Comparison of ENCODE assay signal across 8 cellular contexts in the genomic region with DNA sequence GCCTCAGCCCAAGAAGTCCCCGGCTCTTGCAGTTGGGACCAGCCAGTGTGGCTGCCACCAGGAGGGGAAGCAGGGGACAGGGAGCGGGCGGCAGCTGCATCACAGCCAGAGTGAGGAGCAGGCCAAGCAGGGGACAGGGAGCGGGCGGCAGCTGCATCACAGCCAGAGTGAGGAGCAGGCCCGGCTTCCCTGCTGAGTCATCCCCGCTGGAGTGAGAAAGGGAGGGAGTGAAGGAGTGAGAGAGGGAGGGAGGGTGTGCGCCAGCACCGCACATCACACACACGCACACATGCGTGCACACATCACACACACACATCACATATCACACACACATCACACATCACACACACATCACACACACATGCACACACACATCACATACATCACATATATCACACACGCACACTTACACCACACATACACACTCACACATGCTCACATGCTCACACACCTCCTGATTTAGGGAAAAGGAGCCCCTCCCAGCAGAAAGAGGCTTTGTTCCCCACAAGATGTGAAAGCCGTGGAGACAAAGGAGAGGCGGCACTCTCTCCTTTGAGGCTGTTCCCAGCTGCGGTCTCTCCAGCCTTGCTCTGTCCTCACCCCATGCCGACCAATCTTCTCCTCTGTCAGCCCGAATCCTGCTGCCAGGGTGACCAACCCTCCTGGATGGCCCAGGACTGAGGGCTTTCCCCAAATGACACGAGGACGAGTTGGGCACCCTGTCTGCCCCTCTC. TPM values are rescaled to one million over a fixed set of nuclear protein-coding genes. Genes with fewer than 3 reads are reported as not detected.
DNase-seq lines count a peak whose midpoint lies in the region; ATAC-seq and TF ChIP-seq lines count a peak whose summit lies in the region.

No MANE protein-coding gene starts in this region.

- TF ChIP-seq POLR2A in heart left ventricle (IDR thresholded peaks at IDR 0.05), result no peak

- peak overlapping the region; percentile 43 for H2AFZ ChIP-seq in smooth muscle cell (ENCODE audit: low read depth)

- ATAC-seq in heart left ventricle, result peak; percentile 73 to 96 (median 90)

- POLR2A ChIA-PET in HEK293 (lab: Yijun Ruan, JAX), result no interaction called here

- no peaks in the 10 kb centered on the region for H3F3A ChIP-seq in smooth muscle cell (ENCODE audit: low read depth)

- no peaks in the 10 kb centered on the region for H3K79me2 ChIP-seq in smooth muscle cell (ENCODE audit: low read depth)

- no peaks in the 10 kb centered on the region for H4K20me1 ChIP-seq in smooth muscle cell (ENCODE audit: low read depth)

- in situ Hi-C loops in GM13977 (cut with MboI; ENCODE audit: low pct_unique_long_range_greater_than_20kb, low sequenced_read_pairs, unreplicated experiment), result no loop called here

- CTCF ChIA-PET in HEK293 (lab: Yijun Ruan, JAX), result no interaction called here

- intact Hi-C loops in heart left ventricle (cut with DNase I), result loop anchor here in 6 of 10 donors (5.0 to 10.0 kb wide), 3 partner anchors 156 to 386 kb away; no protein-coding TSS in a partner anchor

- no peaks in the 10 kb centered on the region for H3K36me3 ChIP-seq in HEK293 (ENCODE audit: control insufficient read depth in 2 of 2, insufficient read depth in 1 of 2, low read length in 2 of 2)
- H3K36me3 ChIP-seq in heart left ventricle, result no peaks in the 10 kb centered on the region
- no peaks in the 10 kb centered on the region for H3K36me3 ChIP-seq in smooth muscle cell (ENCODE audit: low read depth)

- H3K4me2 ChIP-seq in smooth muscle cell, result no peak overlapping the region

- H3K9ac ChIP-seq in smooth muscle cell (ENCODE audit: low read depth), result no peak overlapping the region

- H3K27ac ChIP-seq in HEK293 (ENCODE audit: extremely low read depth, low read depth, low read length), result no peak overlapping the region
- H3K27ac ChIP-seq in heart left ventricle, result peak overlapping the region in 4 of 12 donors; percentile 14 to 45 (median 33)
- H3K27ac ChIP-seq in smooth muscle cell (ENCODE audit: low read depth), result no peak overlapping the region

- no peak for TF ChIP-seq CTCF in HEK293 (tag by site-specific recombination; IDR thresholded peaks at IDR 0.05)
- no peak for TF ChIP-seq CTCF in heart left ventricle (IDR thresholded peaks at IDR 0.05)
- TF ChIP-seq CTCF in smooth muscle cell (IDR thresholded peaks at IDR 0.05; ENCODE audit: borderline replicate concordance, insufficient read depth, poor library complexity, severe bottlenecking), result no peak
- TF ChIP-seq CTCF in GM13977 (IDR thresholded peaks at IDR 0.05; ENCODE audit: extremely low read depth, insufficient read depth, missing control alignments), result no peak

- WGBS in heart left ventricle, 4 donors, result 11 to 31% (median 22%) methylated on average over 16 to 19 of the region's 19 CpGs
- 28% methylated on average over 17 of the region's 19 CpGs for WGBS in smooth muscle cell (ENCODE audit: low lambda C conversion rate)

- H3K27me3 ChIP-seq in heart left ventricle, result peaks cover 0 to 13% (median 8%) of the 10 kb centered on the region in 9 donors
- no peaks in the 10 kb centered on the region for H3K27me3 ChIP-seq in smooth muscle cell (ENCODE audit: low read depth)

- no peaks in the 10 kb centered on the region for H3K4me1 ChIP-seq in HEK293 (ENCODE audit: control insufficient read depth, insufficient read depth, low read length)
- peaks cover 0 to 25% (median 0%) of the 10 kb centered on the region in 12 donors for H3K4me1 ChIP-seq in heart left ventricle
- H3K4me1 ChIP-seq in smooth muscle cell (ENCODE audit: low read depth), result peaks cover 12% of the 10 kb centered on the region

- DNase-seq in SHP77 (lab: John Stamatoyannopoulos, UW), result peak; percentile 86 to 93
- DNase-seq in heart left ventricle, result peak in 4 of 5 donors; percentile 35 to 74 (median 70)
- DNase-seq in smooth muscle cell (lab: John Stamatoyannopoulos, UW; ENCODE audit: unreplicated experiment), result peak; percentile 23
- no peak for DNase-seq in cerebellum (ENCODE audit: low spot score)
- no peak for DNase-seq in GM13977 (ENCODE audit: low spot score)
- no peak for DNase-seq in SW 1271 (lab: John Stamatoyannopoulos, UW)
- DNase-seq in HuH-7 (ENCODE audit: low spot score), result no peak

- H3K4me3 ChIP-seq in HEK293 (ENCODE audit: low read depth, low read length) (no peak overlapping the region), heart left ventricle (no peak overlapping the region), smooth muscle cell (no peak overlapping the region)

- H3K9me3 ChIP-seq in HEK293 (ENCODE audit: control insufficient read depth, insufficient read depth, low read depth, low read length) (no peaks in the 10 kb centered on the region), heart left ventricle (no peaks in the 10 kb centered on the region), smooth muscle cell (replicated peaks; ENCODE audit: low read depth) (no peaks in the 10 kb centered on the region)

TF ChIP-seq in HEK293, 187 proteins besides CTCF, POLR2A, EP300 and RAD21 (continues in another document):
- TF ChIP-seq, protein P1, sequence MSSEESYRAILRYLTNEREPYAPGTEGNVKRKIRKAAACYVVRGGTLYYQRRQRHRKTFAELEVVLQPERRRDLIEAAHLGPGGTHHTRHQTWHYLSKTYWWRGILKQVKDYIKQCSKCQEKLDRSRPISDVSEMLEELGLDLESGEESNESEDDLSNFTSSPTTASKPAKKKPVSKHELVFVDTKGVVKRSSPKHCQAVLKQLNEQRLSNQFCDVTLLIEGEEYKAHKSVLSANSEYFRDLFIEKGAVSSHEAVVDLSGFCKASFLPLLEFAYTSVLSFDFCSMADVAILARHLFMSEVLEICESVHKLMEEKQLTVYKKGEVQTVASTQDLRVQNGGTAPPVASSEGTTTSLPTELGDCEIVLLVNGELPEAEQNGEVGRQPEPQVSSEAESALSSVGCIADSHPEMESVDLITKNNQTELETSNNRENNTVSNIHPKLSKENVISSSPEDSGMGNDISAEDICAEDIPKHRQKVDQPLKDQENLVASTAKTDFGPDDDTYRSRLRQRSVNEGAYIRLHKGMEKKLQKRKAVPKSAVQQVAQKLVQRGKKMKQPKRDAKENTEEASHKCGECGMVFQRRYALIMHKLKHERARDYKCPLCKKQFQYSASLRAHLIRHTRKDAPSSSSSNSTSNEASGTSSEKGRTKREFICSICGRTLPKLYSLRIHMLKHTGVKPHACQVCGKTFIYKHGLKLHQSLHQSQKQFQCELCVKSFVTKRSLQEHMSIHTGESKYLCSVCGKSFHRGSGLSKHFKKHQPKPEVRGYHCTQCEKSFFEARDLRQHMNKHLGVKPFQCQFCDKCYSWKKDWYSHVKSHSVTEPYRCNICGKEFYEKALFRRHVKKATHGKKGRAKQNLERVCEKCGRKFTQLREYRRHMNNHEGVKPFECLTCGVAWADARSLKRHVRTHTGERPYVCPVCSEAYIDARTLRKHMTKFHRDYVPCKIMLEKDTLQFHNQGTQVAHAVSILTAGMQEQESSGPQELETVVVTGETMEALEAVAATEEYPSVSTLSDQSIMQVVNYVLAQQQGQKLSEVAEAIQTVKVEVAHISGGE (tag by site-specific recombination; conservative IDR thresholded peaks at IDR 0.05; ENCODE audit: low read depth), result no peak
- no peak for TF ChIP-seq ZNF555 (tag by site-specific recombination; conservative IDR thresholded peaks at IDR 0.05)
- TF ChIP-seq PRDM1 (tag by site-specific recombination; IDR thresholded peaks at IDR 0.05), result peak; percentile 60; the same call in 1 of the 2 replicates
- TF ChIP-seq ZFHX2 (tag by site-specific recombination; conservative IDR thresholded peaks at IDR 0.05), result peak; percentile 50; the same call in 1 of the 2 replicates
- no peak for TF ChIP-seq ZNF211 (tag by site-specific recombination; IDR thresholded peaks at IDR 0.05; ENCODE audit: low read depth)
- TF ChIP-seq ZNF366 (tag by site-specific recombination; conservative IDR thresholded peaks at IDR 0.05), result 0 out of 2 replicates have a peak, but pooled peaks have one; percentile 20
- no peak for TF ChIP-seq ZNF23 (tag by site-specific recombination; IDR thresholded peaks at IDR 0.05; ENCODE audit: borderline replicate concordance)
- TF ChIP-seq ZNF133 (tag by site-specific recombination; IDR thresholded peaks at IDR 0.05), result no peak
- 0 out of 2 replicates have a peak, but pooled peaks have one; percentile 2 for TF ChIP-seq GLIS1 (tag by site-specific recombination; IDR thresholded peaks at IDR 0.05)
- no peak for TF ChIP-seq SCRT1 (tag by site-specific recombination; IDR thresholded peaks at IDR 0.05; ENCODE audit: borderline replicate concordance)
- TF ChIP-seq ZNF48 (tag by site-specific recombination; IDR thresholded peaks at IDR 0.05), result no peak
- no peak for TF ChIP-seq ZBTB8A (tag by site-specific recombination; IDR thresholded peaks at IDR 0.05)
- 0 out of 2 replicates have a peak, but pooled peaks have one; percentile 25 for TF ChIP-seq ZNF341 (tag by site-specific recombination; IDR thresholded peaks at IDR 0.05; ENCODE audit: low read depth)
- TF ChIP-seq, protein P2, sequence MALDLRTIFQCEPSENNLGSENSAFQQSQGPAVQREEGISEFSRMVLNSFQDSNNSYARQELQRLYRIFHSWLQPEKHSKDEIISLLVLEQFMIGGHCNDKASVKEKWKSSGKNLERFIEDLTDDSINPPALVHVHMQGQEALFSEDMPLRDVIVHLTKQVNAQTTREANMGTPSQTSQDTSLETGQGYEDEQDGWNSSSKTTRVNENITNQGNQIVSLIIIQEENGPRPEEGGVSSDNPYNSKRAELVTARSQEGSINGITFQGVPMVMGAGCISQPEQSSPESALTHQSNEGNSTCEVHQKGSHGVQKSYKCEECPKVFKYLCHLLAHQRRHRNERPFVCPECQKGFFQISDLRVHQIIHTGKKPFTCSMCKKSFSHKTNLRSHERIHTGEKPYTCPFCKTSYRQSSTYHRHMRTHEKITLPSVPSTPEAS (tag by site-specific recombination; IDR thresholded peaks at IDR 0.05), result peak; percentile 70
- 0 out of 2 replicates have a peak, but pooled peaks have one; percentile 12 for TF ChIP-seq KLF9 (tag by site-specific recombination; IDR thresholded peaks at IDR 0.05; ENCODE audit: low read depth)

RNA-seq across cellular contexts. Expression of a gene that starts 16.8 kb away (rescaled TPM):
- total RNA-seq in heart left ventricle, result under 1 TPM in 1 of 9 donors, not detected in 8; 0.12 TPM
- not detected for polyA plus RNA-seq in heart left ventricle
- total RNA-seq in smooth muscle cell, result not detected in 2 replicates
- not detected in 2 replicates for polyA plus RNA-seq in smooth muscle cell
- 9.8 TPM for total RNA-seq in cerebellum

RNA-seq across cellular contexts. Expression of a gene that starts 23.3 kb away (rescaled TPM):
- 1 to 10 TPM in 6 of 9 donors, under 1 TPM in 2, not detected in 1; 0.48 to 3.7 (median 1.7) TPM for total RNA-seq in heart left ventricle
- 1 to 10 TPM in 1 of 2 donors, under 1 TPM in 1; 0.01 to 4.0 TPM for polyA plus RNA-seq in heart left ventricle
- 4.3 and 10.4 TPM in 2 replicates for total RNA-seq in smooth muscle cell
- polyA plus RNA-seq in smooth muscle cell, result 7.7 and 8.7 TPM in 2 replicates
- total RNA-seq in cerebellum, result 16.9 TPM

Comparison
In these comparisons a context has a peak if more than half of its experiments do, and no peak if none do; other contexts are left out.
1. DNase-seq: peak in SHP77 (2 of 2), heart left ventricle (4 of 5) and smooth muscle cell (single experiment); none in cerebellum (single experiment), GM13977 (single experiment), SW 1271 (0 of 2) and HuH-7 (single experiment).